Comparison of ENCODE assay signal across 29 cellular contexts in genomic region chr5:15424769-15425168, GRCh38.
"Had no signal": no experiment of that assay in that cellular context is flagged by ENCODE, and none has a peak within 500 bp of the region (broad histone marks: within the 10 kb centered on the region; RNA-seq: fewer than 3 reads in every experiment).

No MANE protein-coding gene starts in this region.

- H3K36me3 ChIP-seq: neutrophil, ovary, spleen, stomach, thoracic aorta, thyroid gland, tibial nerve, upper lobe of left lung, uterus had no signal

- H3K79me2 ChIP-seq: parathyroid adenoma had no signal

- H2AFZ ChIP-seq: parathyroid adenoma had no signal

- H3K4me2 ChIP-seq: smooth muscle cell had no signal

- H3K9me3 ChIP-seq: neutrophil, ovary, psoas muscle, stomach, thoracic aorta, thyroid gland, tibial nerve, upper lobe of left lung, uterus had no signal

- H3K4me3 ChIP-seq: skin epidermis, spleen, thyroid gland, upper lobe of left lung had no signal

- DNase-seq: naive thymus-derived CD4-positive, alpha-beta T cell; natural killer cell; nephron progenitor cell; nucleus accumbens; posterior cingulate gyrus; psoas muscle; right cardiac atrium; spleen; stimulated activated CD4-positive, alpha-beta T cell treated with anti-CD3 and anti-CD28 coated beads, Interleukin-12 subunit alpha, Interleukin-12 subunit beta, amount 100 ng/mL, for 4 hours; stimulated activated CD4-positive, alpha-beta T cell treated with anti-CD3 and anti-CD28 coated beads, Interleukin-1b, Interleukin-23, amount 100 ng/mL, for 48 hours; stimulated activated CD4-positive, alpha-beta T cell treated with anti-CD3 and anti-CD28 coated beads, Interleukin-4, amount 100 ng/mL, for 24 hours; stimulated activated naive B cell treated with anti-CD40 and anti-IgM and Interleukin-4, amounts not matched to agents 10 μg/mL and 1 μg/mL and 100 μg/mL, for 72 hours; stimulated activated naive CD4-positive, alpha-beta T cell treated with Interleukin-2 at 50 U/mL for 16 hours; stomach; trophoblast cell; upper lobe of left lung; uterus had no signal

- H3K4me1 ChIP-seq: parathyroid adenoma, psoas muscle, spleen, upper lobe of left lung had no signal

- H3K27me3 Mint-ChIP-seq: naive thymus-derived CD4-positive, alpha-beta T cell; progenitor cell of endocrine pancreas; stimulated activated naive B cell treated with anti-CD40 and anti-IgM and Interleukin-4, amounts not matched to agents 10 μg/mL and 1 μg/mL and 100 μg/mL, for 72 hours; stimulated activated naive CD8-positive, alpha-beta T cell treated with anti-CD3 and anti-CD28 coated beads, Interleukin-15, Interleukin-2, amounts not matched to agents 100 ng/mL and 50 ng/mL, for 24 hours had no signal

- H3K27ac Mint-ChIP-seq: naive thymus-derived CD4-positive, alpha-beta T cell; natural killer cell; progenitor cell of endocrine pancreas; stimulated activated effector memory CD8-positive, alpha-beta T cell treated with anti-CD3 and anti-CD28 coated beads, Interleukin-12 subunit alpha, Interleukin-12 subunit beta, amount 100 ng/mL, for 72 hours; stimulated activated naive B cell treated with anti-CD40 and anti-IgM and Interleukin-4, amounts not matched to agents 10 μg/mL and 1 μg/mL and 100 μg/mL, for 72 hours; stimulated activated naive CD8-positive, alpha-beta T cell treated with anti-CD3 and anti-CD28 coated beads, Interleukin-15, Interleukin-2, amounts not matched to agents 100 ng/mL and 50 ng/mL, for 24 hours had no signal

- H3K27ac ChIP-seq: neutrophil, ovary, parathyroid adenoma, psoas muscle, skin epidermis, spleen, thoracic aorta, upper lobe of left lung had no signal

- H3K36me3 Mint-ChIP-seq: naive thymus-derived CD4-positive, alpha-beta T cell; natural killer cell; stimulated activated effector memory CD8-positive, alpha-beta T cell treated with anti-CD3 and anti-CD28 coated beads, Interleukin-12 subunit alpha, Interleukin-12 subunit beta, amount 100 ng/mL, for 72 hours; stimulated activated naive B cell treated with anti-CD40 and anti-IgM and Interleukin-4, amounts not matched to agents 10 μg/mL and 1 μg/mL and 100 μg/mL, for 72 hours had no signal

- H3K27me3 ChIP-seq: neutrophil, ovary, spleen, stomach, thyroid gland, tibial nerve, upper lobe of left lung, uterus had no signal

- ATAC-seq: naive thymus-derived CD4-positive, alpha-beta T cell; natural killer cell; psoas muscle; right cardiac atrium; stimulated activated effector memory CD8-positive, alpha-beta T cell treated with anti-CD3 and anti-CD28 coated beads, Interleukin-12 subunit alpha, Interleukin-12 subunit beta, amount 100 ng/mL, for 72 hours; stimulated activated naive B cell treated with anti-CD40 and anti-IgM and Interleukin-4, amounts not matched to agents 10 μg/mL and 1 μg/mL and 100 μg/mL, for 72 hours had no signal

- H3K9me3 Mint-ChIP-seq: nephron progenitor cell; neural crest cell; stimulated activated naive CD8-positive, alpha-beta T cell treated with anti-CD3 and anti-CD28 coated beads, Interleukin-15, Interleukin-2, amounts not matched to agents 100 ng/mL and 50 ng/mL, for 24 hours had no signal

- H3K4me1 Mint-ChIP-seq: naive thymus-derived CD4-positive, alpha-beta T cell; natural killer cell; stimulated activated effector memory CD8-positive, alpha-beta T cell treated with anti-CD3 and anti-CD28 coated beads, Interleukin-12 subunit alpha, Interleukin-12 subunit beta, amount 100 ng/mL, for 72 hours; stimulated activated naive B cell treated with anti-CD40 and anti-IgM and Interleukin-4, amounts not matched to agents 10 μg/mL and 1 μg/mL and 100 μg/mL, for 72 hours had no signal

- H3K4me3 Mint-ChIP-seq: naive thymus-derived CD4-positive, alpha-beta T cell; natural killer cell; nephron progenitor cell; neural crest cell; stimulated activated effector memory CD8-positive, alpha-beta T cell treated with anti-CD3 and anti-CD28 coated beads, Interleukin-12 subunit alpha, Interleukin-12 subunit beta, amount 100 ng/mL, for 72 hours; stimulated activated naive B cell treated with anti-CD40 and anti-IgM and Interleukin-4, amounts not matched to agents 10 μg/mL and 1 μg/mL and 100 μg/mL, for 72 hours; stimulated activated naive CD8-positive, alpha-beta T cell treated with anti-CD3 and anti-CD28 coated beads, Interleukin-15, Interleukin-2, amounts not matched to agents 100 ng/mL and 50 ng/mL, for 24 hours had no signal
